Comparison of ENCODE assay signal across 30 cellular contexts in the genomic region with DNA sequence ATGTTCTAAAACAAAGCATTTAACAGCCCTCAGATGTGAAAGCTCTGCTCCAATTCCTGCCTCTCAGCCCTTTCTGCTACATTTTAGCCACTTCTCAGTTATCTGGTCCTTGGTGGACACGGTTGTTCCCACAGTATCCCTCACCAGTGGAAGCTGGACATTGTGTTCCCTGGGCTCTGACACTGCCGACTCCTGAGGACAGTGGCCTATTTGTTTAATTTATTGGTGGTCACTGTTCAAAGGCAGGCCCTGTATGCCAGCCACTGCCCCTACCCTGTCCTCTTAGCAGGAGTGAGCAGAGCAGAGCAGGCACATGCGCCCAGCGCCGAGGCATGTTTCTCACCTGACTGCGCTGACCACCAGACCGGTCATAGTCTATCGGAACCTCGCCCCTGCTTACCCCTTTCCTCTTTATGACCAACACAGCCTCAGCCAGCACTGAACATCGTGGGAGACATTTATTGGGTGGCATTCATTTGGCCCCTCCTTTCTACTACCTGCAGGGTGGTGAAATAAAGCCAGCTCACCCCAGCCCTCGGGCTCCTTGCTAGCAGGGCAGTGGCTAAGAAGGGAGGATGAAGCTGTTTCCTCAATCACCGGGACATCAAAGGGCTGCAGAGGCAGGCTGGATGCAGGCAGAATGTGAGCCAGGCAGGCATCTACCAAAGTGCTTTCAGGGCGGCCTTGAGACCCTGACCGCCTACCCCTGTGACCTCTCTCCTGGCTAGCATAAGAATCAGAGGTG. TPM values are rescaled to one million over a fixed set of nuclear protein-coding genes. Genes with fewer than 3 reads are reported as not detected.
A peak's percentile ranks its signal among the peaks of the same experiment; 100 is the strongest.
DNase-seq lines count a peak whose midpoint lies in the region; ATAC-seq, FAIRE-seq and TF ChIP-seq lines count a peak whose summit lies in the region.
"Had no signal": no experiment of that assay in that cellular context is flagged by ENCODE, and none has a peak within 500 bp of the region (broad histone marks: within the 10 kb centered on the region; RNA-seq: fewer than 3 reads in every experiment).

No MANE protein-coding gene starts in this region.

- peak; percentile 28 for FAIRE-seq in bronchial epithelial cell (lab: Jason Lieb, UNC)
- peak; percentile 84 for FAIRE-seq in urothelium cell line (lab: Jason Lieb, UNC)
- FAIRE-seq: G401.6, TTC549 had no signal

- no peak overlapping the region for H3K4me3 ChIP-seq in bronchial epithelial cell (ENCODE audit: low read depth, low read length)
- no peak overlapping the region for H3K4me3 ChIP-seq in rectal smooth muscle tissue (ENCODE audit: low read length)
- H3K4me3 ChIP-seq: BLaER1, left lung, tibial nerve had no signal

- H3K27me3 ChIP-seq in bronchial epithelial cell (ENCODE audit: control insufficient read depth, insufficient read depth, low read length), result no peaks in the 10 kb centered on the region
- H3K27me3 ChIP-seq in layer of hippocampus (ENCODE audit: control insufficient read depth, insufficient read depth, low read length), result no peaks in the 10 kb centered on the region
- no peaks in the 10 kb centered on the region for H3K27me3 ChIP-seq in rectal smooth muscle tissue (ENCODE audit: control insufficient read depth, insufficient read depth, low read length)
- H3K27me3 ChIP-seq: BLaER1, brain microvascular endothelial cell, left lung, tibial nerve had no signal

- DNase-seq in bronchial epithelial cell (ENCODE audit: low read depth) (no peak), urothelium cell line (ENCODE audit: low spot score) (no peak)
- DNase-seq in activated effector memory CD4-positive, alpha-beta T cell treated with anti-CD3 and anti-CD28 coated beads, Interleukin-2, amount 50 U/mL, for 16 hours, result no peak
- no peak for DNase-seq in stimulated activated naive CD8-positive, alpha-beta T cell treated with anti-CD3 and anti-CD28 coated beads, Interleukin-15, amount 100 ng/mL, for 72 hours
- DNase-seq: activated CD4-positive, alpha-beta T cell treated with anti-CD3 and anti-CD28 coated beads, Interleukin-2, amount 50 U/mL, for 4 hours; activated naive CD4-positive, alpha-beta T cell treated with anti-CD3 and anti-CD28 coated beads, Interleukin-2, amount 10 ng/mL, durations not matched to agents 7 days and 5 days; amniotic stem cell; brain microvascular endothelial cell; DMS79; immature natural killer cell; left lung; naive thymus-derived CD4-positive, alpha-beta T cell; NCI-H146; NCI-H2107; NCI-H345; occipital lobe; Right ventricle myocardium superior; stimulated activated naive CD4-positive, alpha-beta T cell had no signal

- no peaks in the 10 kb centered on the region for H3K4me1 Mint-ChIP-seq in stimulated activated naive CD8-positive, alpha-beta T cell treated with anti-CD3 and anti-CD28 coated beads, Interleukin-15, amount 100 ng/mL, for 72 hours
- H3K4me1 Mint-ChIP-seq: activated naive CD4-positive, alpha-beta T cell treated with anti-CD3 and anti-CD28 coated beads, Interleukin-2, amount 10 ng/mL, durations not matched to agents 7 days and 5 days; immature natural killer cell had no signal

- no peak overlapping the region for H3K9ac ChIP-seq in rectal smooth muscle tissue (ENCODE audit: low read length)
- H3K9ac ChIP-seq: BLaER1 had no signal

- no peaks in the 10 kb centered on the region for H3K9me3 Mint-ChIP-seq in stimulated activated naive CD8-positive, alpha-beta T cell treated with anti-CD3 and anti-CD28 coated beads, Interleukin-15, amount 100 ng/mL, for 72 hours
- H3K9me3 Mint-ChIP-seq: activated naive CD4-positive, alpha-beta T cell treated with anti-CD3 and anti-CD28 coated beads, Interleukin-2, amount 10 ng/mL, durations not matched to agents 7 days and 5 days; IgD-negative memory B cell; immature natural killer cell; mesothelial cell of epicardium; naive thymus-derived CD4-positive, alpha-beta T cell; T-helper 1 cell treated with Interleukin-12 subunit alpha and Interleukin-12 subunit beta and Interleukin-4 antibody, amounts not matched to agents 30 μg/mL and 1 μg/mL, for 36 hours had no signal

- H3K36me3 ChIP-seq in bronchial epithelial cell (ENCODE audit: control insufficient read depth, insufficient read depth, low read length) (no peaks in the 10 kb centered on the region), rectal smooth muscle tissue (ENCODE audit: control insufficient read depth, insufficient read depth, low read length) (peaks cover 16% of the 10 kb centered on the region)
- H3K36me3 ChIP-seq: brain microvascular endothelial cell had no signal

- H3K27me3 Mint-ChIP-seq in stimulated activated naive CD8-positive, alpha-beta T cell treated with anti-CD3 and anti-CD28 coated beads, Interleukin-15, amount 100 ng/mL, for 72 hours, result no peaks in the 10 kb centered on the region
- H3K27me3 Mint-ChIP-seq: activated naive CD4-positive, alpha-beta T cell treated with anti-CD3 and anti-CD28 coated beads, Interleukin-2, amount 10 ng/mL, durations not matched to agents 7 days and 5 days; IgD-negative memory B cell had no signal

- no peak overlapping the region for H3K27ac Mint-ChIP-seq in stimulated activated naive CD8-positive, alpha-beta T cell treated with anti-CD3 and anti-CD28 coated beads, Interleukin-15, amount 100 ng/mL, for 72 hours
- H3K27ac Mint-ChIP-seq: activated naive CD4-positive, alpha-beta T cell treated with anti-CD3 and anti-CD28 coated beads, Interleukin-2, amount 10 ng/mL, durations not matched to agents 7 days and 5 days; immature natural killer cell; mesothelial cell of epicardium; naive thymus-derived CD4-positive, alpha-beta T cell; T-helper 1 cell treated with Interleukin-12 subunit alpha and Interleukin-12 subunit beta and Interleukin-4 antibody, amounts not matched to agents 30 μg/mL and 1 μg/mL, for 36 hours had no signal

- H3K4me1 ChIP-seq in rectal smooth muscle tissue (ENCODE audit: control insufficient read depth, insufficient read depth, low read length), result peaks cover 70% of the 10 kb centered on the region

- no peak overlapping the region for H3K4me3 Mint-ChIP-seq in stimulated activated naive CD8-positive, alpha-beta T cell treated with anti-CD3 and anti-CD28 coated beads, Interleukin-15, amount 100 ng/mL, for 72 hours
- H3K4me3 Mint-ChIP-seq: activated naive CD4-positive, alpha-beta T cell treated with anti-CD3 and anti-CD28 coated beads, Interleukin-2, amount 10 ng/mL, durations not matched to agents 7 days and 5 days; IgD-negative memory B cell; immature natural killer cell; mesothelial cell of epicardium; naive thymus-derived CD4-positive, alpha-beta T cell; T-helper 1 cell treated with Interleukin-12 subunit alpha and Interleukin-12 subunit beta and Interleukin-4 antibody, amounts not matched to agents 30 μg/mL and 1 μg/mL, for 36 hours had no signal

- TF ChIP-seq CTCF in bronchial epithelial cell (IDR thresholded peaks at IDR 0.05; ENCODE audit: insufficient read depth, low read length, severe bottlenecking), result no peak

- no peak for ATAC-seq in GM18870 (IDR thresholded peaks at IDR 0.05; ENCODE audit: unreplicated experiment)
- ATAC-seq in stimulated activated naive CD8-positive, alpha-beta T cell treated with anti-CD3 and anti-CD28 coated beads, Interleukin-15, amount 100 ng/mL, for 72 hours, result no peak
- ATAC-seq: activated CD4-positive, CD25-positive, alpha-beta regulatory T cell treated with anti-CD3 and anti-CD28 coated beads, Interleukin-2, amount 50 U/mL, for 24 hours; left lung; naive thymus-derived CD4-positive, alpha-beta T cell; SK-N-SH treated with all-trans-retinoic acid at 6 μM for 48 hours had no signal

- peak overlapping the region; percentile 13 for H3K27ac ChIP-seq in layer of hippocampus (ENCODE audit: low read depth, low read length)
- H3K27ac ChIP-seq in rectal smooth muscle tissue (ENCODE audit: low read depth, low read length), result peak overlapping the region; percentile 87
- H3K27ac ChIP-seq: BLaER1, brain microvascular endothelial cell, left lung, tibial nerve had no signal

RNA-seq across cellular contexts. Expression of gene HACD2, which starts 54.3 kb away (rescaled TPM):
- total RNA-seq in bronchial epithelial cell, result 46.6 and 68.1 TPM in 2 replicates
